ENCODE assay signal across 20 cellular contexts in genomic region chr6:145502417-145502816, GRCh38.
A peak's percentile ranks its signal among the peaks of the same experiment; 100 is the strongest.
DNase-seq lines count a peak whose midpoint lies in the region; ATAC-seq and TF ChIP-seq lines count a peak whose summit lies in the region.
"Had no signal": no experiment of that assay in that cellular context is flagged by ENCODE, and none has a peak within 500 bp of the region (broad histone marks: within the 10 kb centered on the region; RNA-seq: fewer than 3 reads in every experiment).

No MANE protein-coding gene starts in this region.

- no peak overlapping the region for H3K4me3 Mint-ChIP-seq in activated T-cell treated with anti-CD3 and anti-CD28 coated beads, Interleukin-2, amount 50 U/mL, for 4 hours
- H3K4me3 Mint-ChIP-seq: dendritic cell treated with granulocyte-macrophage colony-stimulating factor and Interleukin-4, amounts not matched to agents 40 ng/mL and 50 ng/mL, for 4 days; GM23338; T-cell; WTC11 had no signal

- no TSS peak for BruUV-seq in A673 (replicated peaks; lab: Mats Ljungman, UMichigan)

- H3K4me3 ChIP-seq in A673 (ENCODE audit: low read depth, low read length, poor library complexity, severe bottlenecking) (no peak overlapping the region), HEK293 (ENCODE audit: low read depth, low read length) (no peak overlapping the region)
- H3K4me3 ChIP-seq: esophagus squamous epithelium, GM23338 had no signal

- no peaks in the 10 kb centered on the region for H3K4me1 Mint-ChIP-seq in activated T-cell treated with anti-CD3 and anti-CD28 coated beads, Interleukin-2, amount 50 U/mL, for 4 hours (ENCODE audit: low read depth)
- H3K4me1 Mint-ChIP-seq: GM23338, T-cell, WTC11 had no signal

- H3K27me3 ChIP-seq in A673 (replicated peaks; ENCODE audit: insufficient read depth, low read depth, low read length, poor library complexity) = no peaks in the 10 kb centered on the region
- H3K27me3 ChIP-seq: esophagus squamous epithelium had no signal

- no peaks in the 10 kb centered on the region for H3K36me3 Mint-ChIP-seq in activated T-cell treated with anti-CD3 and anti-CD28 coated beads, Interleukin-2, amount 50 U/mL, for 4 hours (ENCODE audit: insufficient read depth)
- H3K36me3 Mint-ChIP-seq: T-cell, WTC11 had no signal

- H3K9me3 Mint-ChIP-seq in activated T-cell treated with anti-CD3 and anti-CD28 coated beads, Interleukin-2, amount 50 U/mL, for 4 hours = peaks cover 4% of the 10 kb centered on the region
- H3K9me3 Mint-ChIP-seq: GM23338, WTC11 had no signal

- intact Hi-C loops in A673 (cut with micrococcal nuclease; ENCODE audit: unreplicated experiment) = no loop called here

- ATAC-seq in GM19455 (IDR thresholded peaks at IDR 0.05; ENCODE audit: unreplicated experiment) = no peak
- ATAC-seq in activated T-cell treated with anti-CD3 and anti-CD28 coated beads, Interleukin-2, amount 50 U/mL, for 4 hours = no peak
- ATAC-seq: GM23338, left cardiac atrium, T-cell, WTC11 had no signal

- CTCF ChIA-PET in A673 (lab: Charles Lee) (no interaction called here), HEK293 (lab: Yijun Ruan, JAX) (no interaction called here)

- H3K27me3 Mint-ChIP-seq in activated T-cell treated with anti-CD3 and anti-CD28 coated beads, Interleukin-2, amount 50 U/mL, for 4 hours (ENCODE audit: low read depth) = no peaks in the 10 kb centered on the region
- H3K27me3 Mint-ChIP-seq: dendritic cell treated with granulocyte-macrophage colony-stimulating factor and Interleukin-4, amounts not matched to agents 40 ng/mL and 50 ng/mL, for 4 days had no signal

- no peak overlapping the region for H3K27ac ChIP-seq in A673 (ENCODE audit: low read depth, low read length, poor library complexity, severe bottlenecking)
- H3K27ac ChIP-seq in HEK293 (ENCODE audit: extremely low read depth, low read depth, low read length) = no peak overlapping the region
- no peak overlapping the region for H3K27ac ChIP-seq in epithelial cell of prostate
- H3K27ac ChIP-seq: esophagus squamous epithelium had no signal

- H3K9me3 ChIP-seq in A673 (ENCODE audit: low read depth, low read length, poor library complexity, severe bottlenecking) = no peaks in the 10 kb centered on the region
- H3K9me3 ChIP-seq in HEK293 (ENCODE audit: control insufficient read depth, insufficient read depth, low read depth, low read length) = no peaks in the 10 kb centered on the region

- TF ChIP-seq CTCF in A673 (conservative IDR thresholded peaks at IDR 0.05; ENCODE audit: low read depth, low read length) (no peak), HEK293 (tag by site-specific recombination; IDR thresholded peaks at IDR 0.05) (no peak), GM20000 (IDR thresholded peaks at IDR 0.05; ENCODE audit: extremely low read depth, missing control alignments) (no peak)

- DNase-seq in A673 (ENCODE audit: low spot score) (peak; percentile 10), NCI-H82 (lab: John Stamatoyannopoulos, UW) (peak; percentile 82), epithelial cell of prostate (ENCODE audit: low read depth, low spot score) (peak; percentile 44), GM20000 (ENCODE audit: low spot score) (no peak)
- no peak for DNase-seq in activated CD8-positive, alpha-beta memory T cell treated with anti-CD3 and anti-CD28 coated beads, Interleukin-2, amount 50 U/mL, for 48 hours
- DNase-seq in activated T-cell treated with anti-CD3 and anti-CD28 coated beads, Interleukin-2, amount 50 U/mL, for 4 hours = no peak
- DNase-seq: activated effector memory CD4-positive, alpha-beta T cell treated with anti-CD3 and anti-CD28 coated beads, Interleukin-2, amount 50 U/mL, for 16 hours; aorta; Calu3; esophagus squamous epithelium; left cardiac atrium; NCI-H526; occipital lobe; stimulated activated CD4-positive, alpha-beta T cell treated with anti-CD3 and anti-CD28 coated beads, Interleukin-4, amount 100 ng/mL, for 4 hours; T-cell had no signal

- POLR2A ChIA-PET in A673 (lab: Charles Lee; ENCODE audit: low non-redundant PET) = no interaction called here
- POLR2A ChIA-PET in HEK293 (lab: Yijun Ruan, JAX) = no interaction called here

- H3K36me3 ChIP-seq in A673 (ENCODE audit: insufficient read depth, low read length, poor library complexity, severe bottlenecking) (no peaks in the 10 kb centered on the region), HEK293 (ENCODE audit: control insufficient read depth in 2 of 2, insufficient read depth in 1 of 2, low read length in 2 of 2) (no peaks in the 10 kb centered on the region)
- H3K36me3 ChIP-seq: esophagus squamous epithelium had no signal

- H3K4me1 ChIP-seq in A673 (ENCODE audit: insufficient read depth, low read length, poor library complexity, severe bottlenecking) (no peaks in the 10 kb centered on the region), HEK293 (ENCODE audit: control insufficient read depth, insufficient read depth, low read length) (no peaks in the 10 kb centered on the region)
- H3K4me1 ChIP-seq: esophagus squamous epithelium had no signal

TF ChIP-seq in HEK293, 187 proteins besides CTCF, POLR2A, EP300 and RAD21:
- 0 out of 2 replicates have a peak, but pooled peaks have one; percentile 26 for TF ChIP-seq ZNF37A (tag by site-specific recombination; IDR thresholded peaks at IDR 0.05)
- no peak for TF ChIP-seq ZNF133 (tag by site-specific recombination; IDR thresholded peaks at IDR 0.05)
- 0 out of 2 replicates have a peak, but pooled peaks have one; percentile 68 for TF ChIP-seq ZNF830 (tag by site-specific recombination; IDR thresholded peaks at IDR 0.05; ENCODE audit: low read depth)
- TF ChIP-seq ZBTB11 (tag by site-specific recombination; conservative IDR thresholded peaks at IDR 0.05; ENCODE audit: low read depth) = no peak
- peak; percentile 14; the same call in 1 of the 2 replicates for TF ChIP-seq ZNF549 (tag by site-specific recombination; IDR thresholded peaks at IDR 0.05)
- peak; percentile 80 for TF ChIP-seq ZNF350 (tag by site-specific recombination; IDR thresholded peaks at IDR 0.05)
TF ChIP-seq in HEK293: peak in this region for 4.

Comparison
In these comparisons a context has a peak if more than half of its experiments do, and no peak if none do; other contexts are left out.
1. DNase-seq: peak in A673 (single experiment), NCI-H82 (single experiment) and epithelial cell of prostate (single experiment); none in activated CD8-positive, alpha-beta memory T cell treated with anti-CD3 and anti-CD28 coated beads, Interleukin-2, amount 50 U/mL, for 48 hours (single experiment), GM20000 (single experiment) and activated T-cell treated with anti-CD3 and anti-CD28 coated beads, Interleukin-2, amount 50 U/mL, for 4 hours (single experiment).